ENCODE assay signal across 21 cellular contexts in genomic region chr1:53951697-53952096, GRCh38. TPM values are rescaled to one million over a fixed set of nuclear protein-coding genes. Genes with fewer than 3 reads are reported as not detected.
"Had no signal": no experiment of that assay in that cellular context is flagged by ENCODE, and none has a peak within 500 bp of the region (broad histone marks: within the 10 kb centered on the region; RNA-seq: fewer than 3 reads in every experiment).

No MANE protein-coding gene starts in this region.

- H3K4me3 Mint-ChIP-seq: activated CD4-positive, alpha-beta T cell treated with anti-CD3 and anti-CD28 coated beads, Interleukin-2, amount 10 ng/mL, durations not matched to agents 24 days and 14 days; activated CD8-positive, alpha-beta T cell treated with anti-CD3 and anti-CD28 coated beads, Interleukin-2, amount 10 ng/mL, durations not matched to agents 7 days and 5 days; activated naive CD4-positive, alpha-beta T cell treated with anti-CD3 and anti-CD28 coated beads, Interleukin-2, amount 10 ng/mL, durations not matched to agents 7 days and 5 days; activated T-cell treated with anti-CD3 and anti-CD28 coated beads, Interleukin-2, amount 50 U/mL, for 24 hours; natural killer cell treated with Interleukin-12 subunit alpha and Interleukin-12 subunit beta and Interleukin-15 and Interleukin-18, amount 100 ng/mL, for 72 hours; stimulated activated naive B cell treated with anti-CD40 and anti-IgM and Interleukin-4, amounts not matched to agents 10 μg/mL and 1 μg/mL and 100 μg/mL, for 72 hours had no signal

- H3K27ac Mint-ChIP-seq: activated CD4-positive, alpha-beta T cell treated with anti-CD3 and anti-CD28 coated beads, Interleukin-2, amount 10 ng/mL, durations not matched to agents 24 days and 14 days; activated CD8-positive, alpha-beta T cell treated with anti-CD3 and anti-CD28 coated beads, Interleukin-2, amount 10 ng/mL, durations not matched to agents 7 days and 5 days; activated naive CD4-positive, alpha-beta T cell treated with anti-CD3 and anti-CD28 coated beads, Interleukin-2, amount 10 ng/mL, durations not matched to agents 7 days and 5 days; activated T-cell treated with anti-CD3 and anti-CD28 coated beads, Interleukin-2, amount 50 U/mL, for 24 hours; natural killer cell treated with Interleukin-12 subunit alpha and Interleukin-12 subunit beta and Interleukin-15 and Interleukin-18, amount 100 ng/mL, for 72 hours; stimulated activated naive B cell treated with anti-CD40 and anti-IgM and Interleukin-4, amounts not matched to agents 10 μg/mL and 1 μg/mL and 100 μg/mL, for 72 hours had no signal

- DNase-seq: activated CD4-positive, alpha-beta T cell treated with anti-CD3 and anti-CD28 coated beads, Interleukin-2, amount 10 ng/mL, durations not matched to agents 24 days and 14 days; activated CD8-positive, alpha-beta T cell treated with anti-CD3 and anti-CD28 coated beads, Interleukin-2, amount 10 ng/mL, durations not matched to agents 7 days and 5 days; activated naive CD4-positive, alpha-beta T cell treated with anti-CD3 and anti-CD28 coated beads, Interleukin-2, amount 10 ng/mL, durations not matched to agents 7 days and 5 days; activated T-cell treated with anti-CD3 and anti-CD28 coated beads, Interleukin-2, amount 50 U/mL, for 24 hours; cerebellar nuclear complex; effector CD4-positive, alpha-beta T cell; gastrocnemius medialis; heart left ventricle; kidney glomerular epithelial cell; nucleus accumbens; posterior cingulate gyrus; retina; spleen; stimulated activated naive B cell treated with anti-CD40 and anti-IgM and Interleukin-4, amounts not matched to agents 10 μg/mL and 1 μg/mL and 100 μg/mL, for 72 hours; upper lobe of right lung had no signal

- H3K9me3 Mint-ChIP-seq: activated CD4-positive, alpha-beta T cell treated with anti-CD3 and anti-CD28 coated beads, Interleukin-2, amount 10 ng/mL, durations not matched to agents 24 days and 14 days; activated naive CD4-positive, alpha-beta T cell treated with anti-CD3 and anti-CD28 coated beads, Interleukin-2, amount 10 ng/mL, durations not matched to agents 7 days and 5 days; activated T-cell treated with anti-CD3 and anti-CD28 coated beads, Interleukin-2, amount 50 U/mL, for 24 hours; natural killer cell treated with Interleukin-12 subunit alpha and Interleukin-12 subunit beta and Interleukin-15 and Interleukin-18, amount 100 ng/mL, for 72 hours; stimulated activated naive B cell treated with anti-CD40 and anti-IgM and Interleukin-4, amounts not matched to agents 10 μg/mL and 1 μg/mL and 100 μg/mL, for 72 hours had no signal

- H3K27me3 Mint-ChIP-seq: activated CD4-positive, alpha-beta T cell treated with anti-CD3 and anti-CD28 coated beads, Interleukin-2, amount 10 ng/mL, durations not matched to agents 24 days and 14 days; activated naive CD4-positive, alpha-beta T cell treated with anti-CD3 and anti-CD28 coated beads, Interleukin-2, amount 10 ng/mL, durations not matched to agents 7 days and 5 days; activated T-cell treated with anti-CD3 and anti-CD28 coated beads, Interleukin-2, amount 50 U/mL, for 24 hours; natural killer cell treated with Interleukin-12 subunit alpha and Interleukin-12 subunit beta and Interleukin-15 and Interleukin-18, amount 100 ng/mL, for 72 hours; stimulated activated naive B cell treated with anti-CD40 and anti-IgM and Interleukin-4, amounts not matched to agents 10 μg/mL and 1 μg/mL and 100 μg/mL, for 72 hours had no signal

- H3K4me3 ChIP-seq: ascending aorta, breast epithelium, gastrocnemius medialis, heart left ventricle, spleen, thoracic aorta, upper lobe of right lung had no signal

- H3K4me1 ChIP-seq: breast epithelium had no signal

- H3K36me3 ChIP-seq: breast epithelium had no signal

- H3K27me3 ChIP-seq: ascending aorta, breast epithelium, gastrocnemius medialis, heart left ventricle, spleen, upper lobe of right lung had no signal

- H3K9me3 ChIP-seq: ascending aorta, breast epithelium, gastrocnemius medialis, heart left ventricle, spleen, thoracic aorta, upper lobe of right lung had no signal

RNA-seq across cellular contexts. Expression of gene IFT25, which starts 6.2 kb away (rescaled TPM):
- total RNA-seq: ascending aorta had no signal

RNA-seq across cellular contexts. Expression of gene DIO1, which starts 57.7 kb away (rescaled TPM):
- total RNA-seq: activated CD4-positive, alpha-beta T cell treated with anti-CD3 and anti-CD28 coated beads, Interleukin-2, amount 10 ng/mL, durations not matched to agents 24 days and 14 days; activated CD8-positive, alpha-beta T cell treated with anti-CD3 and anti-CD28 coated beads, Interleukin-2, amount 10 ng/mL, durations not matched to agents 7 days and 5 days; ascending aorta; gastrocnemius medialis; heart left ventricle; lower leg skin; natural killer cell treated with Interleukin-12 subunit alpha and Interleukin-12 subunit beta and Interleukin-15 and Interleukin-18, amount 100 ng/mL, for 72 hours; thoracic aorta; upper lobe of right lung had no signal
- polyA plus RNA-seq: adipose tissue, heart left ventricle had no signal
